In the genomic region with DNA sequence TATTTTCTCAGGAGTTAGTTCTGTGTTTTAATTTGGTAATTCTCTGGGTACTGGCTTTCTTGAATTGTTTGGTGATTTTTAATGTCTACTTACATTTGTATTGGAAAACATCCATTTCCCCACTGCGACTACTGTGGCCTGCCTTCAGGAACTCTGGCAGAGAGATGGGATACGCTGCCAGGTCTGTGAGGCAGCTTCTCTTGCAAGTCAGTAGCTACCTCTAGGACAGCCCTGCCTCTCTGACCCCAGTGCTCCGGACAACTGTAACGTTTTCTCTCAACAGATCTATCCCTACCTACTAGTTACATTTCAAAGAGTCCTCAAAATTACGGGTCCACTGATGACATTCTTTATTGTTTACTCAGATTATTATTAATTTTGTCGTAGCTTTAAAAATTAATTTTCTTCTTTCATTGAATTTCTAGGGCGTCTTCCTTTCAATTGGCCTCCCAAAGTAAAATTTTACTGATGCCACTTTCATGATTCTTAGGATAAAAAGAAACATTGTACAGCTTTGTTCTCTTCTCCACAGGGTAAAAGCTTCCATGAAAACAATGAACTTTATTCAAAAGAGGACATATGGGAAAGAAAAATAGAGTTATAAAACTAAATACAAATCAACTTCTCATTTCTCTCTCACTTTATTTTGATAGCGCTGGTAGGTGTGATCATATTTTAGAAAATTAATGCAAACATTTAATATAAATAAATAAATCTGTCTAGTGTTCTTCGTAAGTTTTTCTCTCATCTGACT, we compare ENCODE assay signal across 24 cellular contexts.
"Had no signal": no experiment of that assay in that cellular context is flagged by ENCODE, and none has a peak within 500 bp of the region (broad histone marks: within the 10 kb centered on the region; RNA-seq: fewer than 3 reads in every experiment).

No MANE protein-coding gene starts in this region.

- DNase-seq: activated CD4-positive, alpha-beta T cell treated with anti-CD3 and anti-CD28 coated beads for 4 hours; activated CD8-positive, alpha-beta memory T cell treated with anti-CD3 and anti-CD28 coated beads, Interleukin-2, amount 50 U/mL, for 4 hours; activated CD8-positive, alpha-beta T cell treated with anti-CD3 and anti-CD28 coated beads for 36 hours; activated gamma-delta T cell treated with Interleukin-2 at 50 U/mL for 16 hours; activated naive CD4-positive, alpha-beta T cell treated with anti-CD3 and anti-CD28 coated beads, Interleukin-2, amount 10 ng/mL, durations not matched to agents 7 days and 5 days; activated naive CD8-positive, alpha-beta T cell treated with anti-CD3 and anti-CD28 coated beads for 36 hours; activated T-cell treated with anti-CD3 and anti-CD28 coated beads, Interleukin-2, amount 50 U/mL, for 72 hours; MG63; MV-4-11; NCI-H1105; NCI-H1436; NCI-H1694 treated with DMSO at 0.1 percent for 48 hours; NCI-H2029 treated with DMSO at 0.1 percent for 48 hours; NCI-H345; NCI-H510A; NCI-H526 treated with DMSO at 0.1 percent for 48 hours; NK-92 treated with Interleukin-12 subunit alpha and Interleukin-12 subunit beta, amount 100 ng/mL, for 24 hours; OCI-M1; RPMI8226; T-helper 1 cell; WERI-Rb-1 had no signal

- H3K27me3 ChIP-seq: MG63 had no signal

- H3K4me3 ChIP-seq: MG63, SK-N-MC had no signal

- H3K27ac ChIP-seq: SK-N-MC, WERI-Rb-1 had no signal

- ATAC-seq: activated CD8-positive, alpha-beta T cell treated with anti-CD3 and anti-CD28 coated beads for 36 hours; activated T-cell treated with anti-CD3 and anti-CD28 coated beads, Interleukin-2, amount 50 U/mL, for 72 hours; Panc1; Right ventricle myocardium inferior had no signal
